Comparison of ENCODE assay signal across 8 cellular contexts in genomic region chr15:73273181-73274002, GRCh38.
DNase-seq lines count a peak whose midpoint lies in the region; ATAC-seq and TF ChIP-seq lines count a peak whose summit lies in the region.

No MANE protein-coding gene starts in this region.

- H3K36me3 ChIP-seq in brain microvascular endothelial cell (replicated peaks): no peaks in the 10 kb centered on the region

- in situ Hi-C loops in brain microvascular endothelial cell (cut with HindIII; ENCODE audit: low pct_ligation_motif_present, low sequenced_read_pairs): no loop called here

- no peak for TF ChIP-seq POLR2A in NB4 (IDR thresholded peaks at IDR 0.05; ENCODE audit: extremely low read depth, insufficient read length)

- no peak overlapping the region for H3K27ac ChIP-seq in brain microvascular endothelial cell

- no peak overlapping the region for H3K4me3 ChIP-seq in NB4 (ENCODE audit: low read depth, low read length)
- H3K4me3 ChIP-seq in brain microvascular endothelial cell (ENCODE audit: low read depth, low read length): no peak overlapping the region

- TF ChIP-seq CTCF in NB4 (IDR thresholded peaks at IDR 0.05; ENCODE audit: low read depth, low read length): peak; percentile 77
- peak; percentile 90 for TF ChIP-seq CTCF in brain microvascular endothelial cell (IDR thresholded peaks at IDR 0.05; ENCODE audit: low read depth, low read length, missing control alignments)

- H3K27me3 ChIP-seq in brain microvascular endothelial cell (replicated peaks): no peaks in the 10 kb centered on the region

- peak; percentile 50 for DNase-seq in activated naive CD4-positive, alpha-beta T cell treated with Interleukin-2 at 50 U/mL for 16 hours
- no peak for DNase-seq in activated naive CD4-positive, alpha-beta T cell (lab: John Stamatoyannopoulos, UW)
- DNase-seq in NB4 (ENCODE audit: low read depth) (peak; percentile 64), T-helper 1 cell (peak in 4 of 5 donors; percentile 7 to 37 (median 26)), brain microvascular endothelial cell (peak; percentile 57), inferior parietal cortex (ENCODE audit: extremely low spot score) (peak; percentile 85)
- peak; percentile 15 to 51 (median 16) for DNase-seq in stimulated activated CD4-positive, alpha-beta T cell treated with anti-CD3 and anti-CD28 coated beads, Interleukin-12 subunit alpha, Interleukin-12 subunit beta, amount 100 ng/mL, for 48 hours (ENCODE audit: low read depth in 2 of 3, low spot score in 1 of 3)

- no peak for ATAC-seq in HG03159 (IDR thresholded peaks at IDR 0.05; ENCODE audit: unreplicated experiment)

Comparison
In these comparisons a context has a peak if more than half of its experiments do, and no peak if none do; other contexts are left out.
1. DNase-seq: peak in activated naive CD4-positive, alpha-beta T cell treated with Interleukin-2 at 50 U/mL for 16 hours (single experiment), NB4 (single experiment), T-helper 1 cell (4 of 5), brain microvascular endothelial cell (single experiment), inferior parietal cortex (single experiment) and stimulated activated CD4-positive, alpha-beta T cell treated with anti-CD3 and anti-CD28 coated beads, Interleukin-12 subunit alpha, Interleukin-12 subunit beta, amount 100 ng/mL, for 48 hours (3 of 3); none in activated naive CD4-positive, alpha-beta T cell (0 of 4).